11 cellular contexts compared by ENCODE assay signal in genomic region chr11:20000393-20001134, GRCh38.
DNase-seq lines count a peak whose midpoint lies in the region; ATAC-seq and TF ChIP-seq lines count a peak whose summit lies in the region.
"Had no signal": no experiment of that assay in that cellular context is flagged by ENCODE, and none has a peak within 500 bp of the region (broad histone marks: within the 10 kb centered on the region; RNA-seq: fewer than 3 reads in every experiment).

No MANE protein-coding gene starts in this region.

- H3K27ac ChIP-seq in body of pancreas (peak overlapping the region; percentile 62 to 74 (median 68)), upper lobe of right lung (no peak overlapping the region)
- H3K27ac ChIP-seq: 22Rv1 had no signal

- TF ChIP-seq CTCF in body of pancreas (IDR thresholded peaks at IDR 0.05) (no peak), upper lobe of right lung (IDR thresholded peaks at IDR 0.05) (no peak)

- TF ChIP-seq POLR2A in body of pancreas (IDR thresholded peaks at IDR 0.05): no peak

- peaks cover 43% of the 10 kb centered on the region for H3K4me1 ChIP-seq in body of pancreas
- peaks cover 6% of the 10 kb centered on the region for H3K4me1 ChIP-seq in upper lobe of right lung

- peak; percentile 44 for DNase-seq in NCI-H1105 treated with DMSO at 0.1 percent for 48 hours (lab: John Stamatoyannopoulos, UW)
- no peak for DNase-seq in NCI-H1105 (lab: John Stamatoyannopoulos, UW)
- DNase-seq in body of pancreas: peak in 3 of 4 donors; percentile 42 to 64 (median 56)
- no peak for DNase-seq in left colon
- no peak for DNase-seq in upper lobe of right lung
- DNase-seq: GOT3 had no signal

- WGBS in body of pancreas, 2 donors: 62 to 69% methylated on average over 10 to 13 of the region's 13 CpGs

- no peaks in the 10 kb centered on the region for H3K27me3 ChIP-seq in body of pancreas
- no peaks in the 10 kb centered on the region for H3K27me3 ChIP-seq in upper lobe of right lung
- H3K27me3 ChIP-seq: Peyer's patch had no signal

- H3K9me3 ChIP-seq in body of pancreas (no peaks in the 10 kb centered on the region), upper lobe of right lung (no peaks in the 10 kb centered on the region)
- H3K9me3 ChIP-seq: Peyer's patch had no signal

- no peak overlapping the region for H3K4me3 ChIP-seq in body of pancreas
- no peak overlapping the region for H3K4me3 ChIP-seq in upper lobe of right lung
- H3K4me3 ChIP-seq: Peyer's patch had no signal

- no peaks in the 10 kb centered on the region for H3K36me3 ChIP-seq in body of pancreas (replicated peaks in 1 of 2; ENCODE audit: insufficient read depth in 1 of 2, low read depth in 2 of 2)
- no peaks in the 10 kb centered on the region for H3K36me3 ChIP-seq in upper lobe of right lung
- H3K36me3 ChIP-seq: Peyer's patch had no signal

- intact Hi-C loops in body of pancreas (cut with DNase I) (no loop called here), left colon (cut with DNase I, micrococcal nuclease) (no loop called here), upper lobe of right lung (cut with DNase I) (no loop called here)

- ATAC-seq in body of pancreas: peak; percentile 54
- ATAC-seq in left colon: peak; percentile 55
- ATAC-seq in upper lobe of right lung: peak; percentile 86
- ATAC-seq in GM18511 (IDR thresholded peaks at IDR 0.05; ENCODE audit: unreplicated experiment): no peak
- ATAC-seq in GM18520 (IDR thresholded peaks at IDR 0.05; ENCODE audit: unreplicated experiment): no peak
- ATAC-seq in GM19035 (IDR thresholded peaks at IDR 0.05; ENCODE audit: unreplicated experiment): no peak

Comparison
In these comparisons a context has a peak if more than half of its experiments do, and no peak if none do; other contexts are left out.
1. DNase-seq: peak in NCI-H1105 treated with DMSO at 0.1 percent for 48 hours (single experiment) and body of pancreas (3 of 4); none in NCI-H1105 (single experiment), left colon (0 of 2) and upper lobe of right lung (single experiment).
2. ATAC-seq: peak in body of pancreas (single experiment), left colon (single experiment) and upper lobe of right lung (single experiment); none in GM18511 (single experiment), GM18520 (single experiment) and GM19035 (single experiment).